Comparison of ENCODE assay signal across 9 cellular contexts in genomic region chr3:39378092-39378491, GRCh38. TPM values are rescaled to one million over a fixed set of nuclear protein-coding genes. Genes with fewer than 3 reads are reported as not detected.
DNase-seq lines count a peak whose midpoint lies in the region; TF ChIP-seq lines count a peak whose summit lies in the region.
"Had no signal": no experiment of that assay in that cellular context is flagged by ENCODE, and none has a peak within 500 bp of the region (broad histone marks: within the 10 kb centered on the region; RNA-seq: fewer than 3 reads in every experiment).

No MANE protein-coding gene starts in this region.

- H3K4me2 ChIP-seq in OCI-LY7 (ENCODE audit: low read length): no peak overlapping the region

- peaks cover 28% of the 10 kb centered on the region for H3K4me1 ChIP-seq in OCI-LY7 (ENCODE audit: insufficient read depth, low read length, poor library complexity, severe bottlenecking)
- peaks cover 6% of the 10 kb centered on the region for H3K4me1 ChIP-seq in adipocyte (ENCODE audit: control insufficient read depth, insufficient read depth, low read length)

- H3K4me3 ChIP-seq in OCI-LY7 (ENCODE audit: low read depth, low read length, poor library complexity, severe bottlenecking) (no peak overlapping the region), adipocyte (ENCODE audit: low read length) (no peak overlapping the region)
- H3K4me3 ChIP-seq: SK-N-MC had no signal

- peaks cover 7% of the 10 kb centered on the region; the same call in 1 of the 2 replicates for H3K79me2 ChIP-seq in OCI-LY7 (ENCODE audit: insufficient read depth, low read depth, low read length)

- peaks cover 12% of the 10 kb centered on the region for H3K27me3 ChIP-seq in adipocyte (replicated peaks; ENCODE audit: control insufficient read depth, insufficient read depth, low read length)

- POLR2A ChIA-PET in OCI-LY7 (lab: Charles Lee): interaction anchor here (1.8 kb wide), 1 partner anchor 11 kb away, joined by 6 read pairs; no protein-coding TSS in a partner anchor

- CTCF ChIA-PET in OCI-LY7 (lab: Charles Lee; ENCODE audit: unreplicated experiment): interaction anchor here (1.2 kb wide), 1 partner anchor 90 kb away, joined by 7 read pairs; no protein-coding TSS in a partner anchor

- no peak overlapping the region for H3K9ac ChIP-seq in adipocyte (ENCODE audit: low read length)

- no peaks in the 10 kb centered on the region for H3K9me2 ChIP-seq in OCI-LY7 (ENCODE audit: insufficient read depth, low read length)

- TF ChIP-seq CTCF in OCI-LY7 (conservative IDR thresholded peaks at IDR 0.05; ENCODE audit: low read length): peak; percentile 91

- H4K20me1 ChIP-seq in OCI-LY7 (ENCODE audit: insufficient read depth, low read length): no peaks in the 10 kb centered on the region

- no peak overlapping the region; the same call in 1 of the 2 replicates for H2AFZ ChIP-seq in OCI-LY7 (ENCODE audit: low read length)

- H3K36me3 ChIP-seq in OCI-LY7 (ENCODE audit: insufficient read depth, low read length): no peaks in the 10 kb centered on the region
- no peaks in the 10 kb centered on the region for H3K36me3 ChIP-seq in adipocyte (ENCODE audit: control insufficient read depth, insufficient read depth, low read length, severe bottlenecking)

- BruUV-seq in OCI-LY7 (replicated peaks; lab: Mats Ljungman, UMichigan): no TSS peak

- DNase-seq in EH (ENCODE audit: low read depth): peak; percentile 32
- peak; percentile 12 for DNase-seq in HCEC 1CT
- peak; percentile 77 for DNase-seq in OCI-LY7 (ENCODE audit: low spot score)
- DNase-seq in adipocyte (ENCODE audit: low read depth): peak; percentile 27
- DNase-seq in kidney tubule cell (ENCODE audit: low spot score): peak; percentile 59
- DNase-seq in stimulated activated CD8-positive, alpha-beta memory T cell treated with anti-CD3 and anti-CD28 coated beads, Interleukin-7, amount 100 ng/mL, for 4 hours (ENCODE audit: low read depth in 2 of 2): peak; percentile 31 to 43
- no peak for DNase-seq in NCI-H69 (lab: John Stamatoyannopoulos, UW)
- DNase-seq in midbrain (lab: John Stamatoyannopoulos, UW): no peak

- H3K9me3 ChIP-seq in OCI-LY7 (ENCODE audit: low read length): no peaks in the 10 kb centered on the region
- H3K9me3 ChIP-seq in adipocyte (ENCODE audit: control insufficient read depth, low read length): no peaks in the 10 kb centered on the region

- H3K27ac ChIP-seq in OCI-LY7 (ENCODE audit: low read depth, low read length, poor library complexity, severe bottlenecking): no peak overlapping the region
- H3K27ac ChIP-seq: SK-N-MC had no signal

- intact Hi-C loops in OCI-LY7 (cut with micrococcal nuclease; ENCODE audit: unreplicated experiment): loop anchor here (5.0 kb wide), 1 partner anchor 186 kb away; the partner anchor contains the start of gene XIRP1

RNA-seq across cellular contexts. Expression of gene SLC25A38, which starts 5.1 kb away (rescaled TPM):
- total RNA-seq in OCI-LY7 (2014; rRNA removed; shearing (Covaris generic)): 22.8 and 32.6 TPM in 2 replicates
- total RNA-seq in OCI-LY7 (2022): 35.4 and 35.5 TPM in 2 replicates

RNA-seq across cellular contexts. Expression of gene RPSA, which starts 28.4 kb away (rescaled TPM):
- 2,776 and 2,813 TPM in 2 replicates for total RNA-seq in OCI-LY7 (2014; rRNA removed; shearing (Covaris generic))
- 1,952 and 2,115 TPM in 2 replicates for total RNA-seq in OCI-LY7 (2022)

RNA-seq across cellular contexts. Expression of gene CCR8, which starts 48.6 kb away (rescaled TPM):
- total RNA-seq in OCI-LY7 (2014; rRNA removed; shearing (Covaris generic)): not detected in 2 replicates
- total RNA-seq in OCI-LY7 (2022): not detected in 2 replicates

Comparison
In these comparisons a context has a peak if more than half of its experiments do, and no peak if none do; other contexts are left out.
1. DNase-seq: peak in EH (single experiment), HCEC 1CT (single experiment), OCI-LY7 (single experiment), adipocyte (single experiment), kidney tubule cell (single experiment) and stimulated activated CD8-positive, alpha-beta memory T cell treated with anti-CD3 and anti-CD28 coated beads, Interleukin-7, amount 100 ng/mL, for 4 hours (2 of 2); none in NCI-H69 (single experiment) and midbrain (single experiment).